ENCODE assay signal across 17 cellular contexts in genomic region chr5:149747141-149747832, GRCh38. TPM values are rescaled to one million over a fixed set of nuclear protein-coding genes. Genes with fewer than 3 reads are reported as not detected.
DNase-seq lines count a peak whose midpoint lies in the region; ATAC-seq, FAIRE-seq and TF ChIP-seq lines count a peak whose summit lies in the region.
"Had no signal": no experiment of that assay in that cellular context is flagged by ENCODE, and none has a peak within 500 bp of the region (broad histone marks: within the 10 kb centered on the region; RNA-seq: fewer than 3 reads in every experiment).

No MANE protein-coding gene starts in this region.

- ATAC-seq in GM12878: peak; percentile 51
- peak; percentile 50 to 90 (median 76) for ATAC-seq in pancreas
- ATAC-seq in GM21737 (IDR thresholded peaks at IDR 0.05; ENCODE audit: unreplicated experiment): no peak
- no peak for ATAC-seq in HG02970 (IDR thresholded peaks at IDR 0.05; ENCODE audit: low FRiP score, unreplicated experiment)
- ATAC-seq in activated naive CD8-positive, alpha-beta T cell treated with anti-CD3 and anti-CD28 coated beads, Interleukin-2, amount 50 U/mL, for 24 hours: no peak
- ATAC-seq: activated CD8-positive, alpha-beta T cell treated with anti-CD3 and anti-CD28 coated beads for 36 hours; naive thymus-derived CD4-positive, alpha-beta T cell had no signal

- peaks cover 8% of the 10 kb centered on the region; the same call in 1 of the 2 replicates for H3K36me3 ChIP-seq in BLaER1
- H3K36me3 ChIP-seq in GM12878 (ENCODE audit: control insufficient read depth in 2 of 2, insufficient read depth in 2 of 2, low read length in 1 of 2): peaks cover 0 to 5% of the 10 kb centered on the region in 2 experiments; a peak in 1 of 4 replicates
- no peaks in the 10 kb centered on the region for H3K36me3 ChIP-seq in hepatocyte (replicated peaks; ENCODE audit: insufficient read depth, low read depth)
- H3K36me3 ChIP-seq in pancreas: no peaks in the 10 kb centered on the region

- TF ChIP-seq RAD21 in GM12878 (IDR thresholded peaks at IDR 0.05; ENCODE audit: insufficient read depth, low read depth, low read length): no peak

- SMC1A ChIA-PET in GM12878 (lab: Charles Lee; ENCODE audit: uncharacterized antibody, unreplicated experiment): interaction anchor here (0.7 to 1.5 kb wide), 8 partner anchors 10 to 1308 kb away, joined by 3 to 7 read pairs (median 3); no protein-coding TSS in a partner anchor

- H3K9me2 ChIP-seq in hepatocyte (replicated peaks; ENCODE audit: insufficient read depth): no peaks in the 10 kb centered on the region

- TF ChIP-seq POLR2A in GM12878 (IDR thresholded peaks at IDR 0.05; ENCODE audit: low read depth, low read length): no peak

- H3K27ac ChIP-seq in BLaER1: no peak overlapping the region
- H3K27ac ChIP-seq in GM12878 (ENCODE audit: control insufficient read depth, insufficient read depth): no peak overlapping the region
- H3K27ac ChIP-seq in hepatocyte: peak overlapping the region; percentile 94
- no peak overlapping the region for H3K27ac ChIP-seq in pancreas
- H3K27ac ChIP-seq: coronary artery had no signal

- no peak overlapping the region for H3K27ac Mint-ChIP-seq in activated naive CD8-positive, alpha-beta T cell treated with anti-CD3 and anti-CD28 coated beads, Interleukin-2, amount 50 U/mL, for 24 hours
- H3K27ac Mint-ChIP-seq: activated CD8-positive, alpha-beta T cell treated with anti-CD3 and anti-CD28 coated beads for 36 hours; naive thymus-derived CD4-positive, alpha-beta T cell had no signal

- H2AFZ ChIP-seq in GM12878 (ENCODE audit: control insufficient read depth, low read depth, low read length) (no peak overlapping the region), hepatocyte (no peak overlapping the region)

- POLR2A ChIA-PET in GM12878 (lab: Charles Lee): interaction anchor here (0.6 to 1.2 kb wide), 4 partner anchors 11 to 80 kb away, joined by 3 to 4 read pairs (median 4); no protein-coding TSS in a partner anchor

- H3K9ac ChIP-seq in BLaER1 (no peak overlapping the region), GM12878 (ENCODE audit: control insufficient read depth, insufficient read depth, low read length) (no peak overlapping the region)

- H3K4me3 ChIP-seq in BLaER1: no peak overlapping the region
- no peak overlapping the region for H3K4me3 ChIP-seq in GM12878
- no peak overlapping the region for H3K4me3 ChIP-seq in hepatocyte
- H3K4me3 ChIP-seq in pancreas: no peak overlapping the region
- H3K4me3 ChIP-seq: coronary artery had no signal

- CTCF ChIA-PET in GM12878 (lab: Yijun Ruan, JAX): interaction anchor here (0.6 to 4.9 kb wide), 5 partner anchors 16 to 155 kb away, joined by 3 to 25 read pairs (median 3); no protein-coding TSS in a partner anchor

- 79% methylated on average over 5 of the region's 5 CpGs for WGBS in GM12878 (ENCODE audit: insufficient coverage, insufficient replicate concordance, low lambda C conversion rate, missing lambda C conversion rate)
- 70% methylated on average over 5 of the region's 5 CpGs for WGBS in hepatocyte (ENCODE audit: low lambda C conversion rate, missing lambda C conversion rate)
- 67 to 69% methylated on average over 5 of the region's 5 CpGs for WGBS in pancreas, 2 donors

- peaks cover 32% of the 10 kb centered on the region for H3K4me1 Mint-ChIP-seq in activated naive CD8-positive, alpha-beta T cell treated with anti-CD3 and anti-CD28 coated beads, Interleukin-2, amount 50 U/mL, for 24 hours

- H3K27me3 ChIP-seq in BLaER1 (no peaks in the 10 kb centered on the region), GM12878 (replicated peaks in 1 of 2; ENCODE audit: control insufficient read depth in 2 of 2, insufficient read depth in 2 of 2, low read length in 1 of 2) (no peaks in the 10 kb centered on the region), hepatocyte (no peaks in the 10 kb centered on the region), pancreas (no peaks in the 10 kb centered on the region)

- no peaks in the 10 kb centered on the region for H3K36me3 Mint-ChIP-seq in activated naive CD8-positive, alpha-beta T cell treated with anti-CD3 and anti-CD28 coated beads, Interleukin-2, amount 50 U/mL, for 24 hours (ENCODE audit: low read depth)
- H3K36me3 Mint-ChIP-seq: activated naive CD4-positive, alpha-beta T cell treated with anti-CD3 and anti-CD28 coated beads, Interleukin-2, amount 50 U/mL, for 72 hours had no signal

- RAD21 ChIA-PET in GM12878 (lab: Charles Lee; ENCODE audit: unreplicated experiment): interaction anchor here (0.8 to 1.7 kb wide), 3 partner anchors 15 to 84 kb away, joined by 3 to 4 read pairs (median 4); no protein-coding TSS in a partner anchor

- DNase-seq in GM12878 (ENCODE audit: low read depth, low spot score) (no peak), hepatocyte (ENCODE audit: low spot score) (peak; percentile 85), pancreas (peak in 1 of 6 donors; percentile 17), 8988T (no peak)
- no peak for DNase-seq in activated naive CD8-positive, alpha-beta T cell treated with anti-CD3 and anti-CD28 coated beads, Interleukin-2, amount 50 U/mL, for 24 hours
- DNase-seq: activated CD8-positive, alpha-beta T cell treated with anti-CD3 and anti-CD28 coated beads for 36 hours; DMS79 treated with DMSO at 0.1 percent for 48 hours; glutamatergic neuron; naive thymus-derived CD4-positive, alpha-beta T cell; NCI-H2029 treated with DMSO at 0.1 percent for 48 hours; stimulated activated naive CD4-positive, alpha-beta T cell treated with Interleukin-2 at 50 U/mL for 16 hours had no signal

- intact Hi-C loops in GM12878 (cut with micrococcal nuclease; ENCODE audit: unreplicated experiment) (no loop called here), pancreas (cut with DNase I) (no loop called here)

- H3K4me3 Mint-ChIP-seq in activated naive CD8-positive, alpha-beta T cell treated with anti-CD3 and anti-CD28 coated beads, Interleukin-2, amount 50 U/mL, for 24 hours: no peak overlapping the region
- H3K4me3 Mint-ChIP-seq: activated CD8-positive, alpha-beta T cell treated with anti-CD3 and anti-CD28 coated beads for 36 hours; naive thymus-derived CD4-positive, alpha-beta T cell had no signal

- H3K79me2 ChIP-seq in GM12878 (ENCODE audit: control insufficient read depth, insufficient read depth, low read length) (peaks cover 64% of the 10 kb centered on the region), hepatocyte (peaks cover 5% of the 10 kb centered on the region)

- in situ Hi-C loops in GM12878 (cut with MboI): no loop called here

- no peaks in the 10 kb centered on the region for H3K27me3 Mint-ChIP-seq in activated naive CD8-positive, alpha-beta T cell treated with anti-CD3 and anti-CD28 coated beads, Interleukin-2, amount 50 U/mL, for 24 hours
- H3K27me3 Mint-ChIP-seq: activated CD8-positive, alpha-beta T cell treated with anti-CD3 and anti-CD28 coated beads for 36 hours; naive thymus-derived CD4-positive, alpha-beta T cell had no signal

- TF ChIP-seq CTCF in GM12878 (IDR thresholded peaks at IDR 0.05 in 2 of 3, conservative IDR thresholded peaks at IDR 0.05 in 1 of 3; ENCODE audit: control insufficient read depth in 2 of 3, extremely low read depth in 1 of 3, insufficient read depth in 1 of 3, low read depth in 3 of 3, low read length in 3 of 3) (no peak), hepatocyte (IDR thresholded peaks at IDR 0.05; ENCODE audit: poor library complexity) (no peak), pancreas (IDR thresholded peaks at IDR 0.05) (no peak)

- H4K20me1 ChIP-seq in BLaER1: peaks cover 100% of the 10 kb centered on the region
- no peaks in the 10 kb centered on the region for H4K20me1 ChIP-seq in GM12878 (ENCODE audit: control insufficient read depth, insufficient read depth)
- H4K20me1 ChIP-seq in hepatocyte (ENCODE audit: insufficient read depth, poor library complexity, severe bottlenecking): no peaks in the 10 kb centered on the region

- no peaks in the 10 kb centered on the region for H3K9me3 Mint-ChIP-seq in activated naive CD8-positive, alpha-beta T cell treated with anti-CD3 and anti-CD28 coated beads, Interleukin-2, amount 50 U/mL, for 24 hours
- H3K9me3 Mint-ChIP-seq: activated CD8-positive, alpha-beta T cell treated with anti-CD3 and anti-CD28 coated beads for 36 hours; activated naive CD4-positive, alpha-beta T cell treated with anti-CD3 and anti-CD28 coated beads, Interleukin-2, amount 50 U/mL, for 72 hours; naive thymus-derived CD4-positive, alpha-beta T cell had no signal

- BruUV-seq in GM12878 (replicated peaks; lab: Mats Ljungman, UMichigan): no TSS peak

- peaks cover 7% of the 10 kb centered on the region for H3K4me1 ChIP-seq in BLaER1
- H3K4me1 ChIP-seq in GM12878 (ENCODE audit: control insufficient read depth, insufficient read depth, low read length): peaks cover 10% of the 10 kb centered on the region
- H3K4me1 ChIP-seq in hepatocyte (ENCODE audit: insufficient read depth): peaks cover 11% of the 10 kb centered on the region
- no peaks in the 10 kb centered on the region for H3K4me1 ChIP-seq in pancreas

- no peak for TF ChIP-seq EP300 in GM12878 (IDR thresholded peaks at IDR 0.05; ENCODE audit: borderline replicate concordance in 1 of 2, control insufficient read depth in 1 of 2, low read depth in 2 of 2, low read length in 2 of 2)

- FAIRE-seq in GM12878 (lab: Jason Lieb, UNC) (peak; percentile 7), pancreas (lab: Jason Lieb, UNC) (no peak)
- FAIRE-seq: GM18507 had no signal

- H3K9me3 ChIP-seq in BLaER1 (no peaks in the 10 kb centered on the region), GM12878 (replicated peaks; ENCODE audit: control insufficient read depth, insufficient read depth, low read length) (no peaks in the 10 kb centered on the region), hepatocyte (ENCODE audit: low read depth) (no peaks in the 10 kb centered on the region), pancreas (no peaks in the 10 kb centered on the region)

- H3K4me2 ChIP-seq in BLaER1 (peak overlapping the region; percentile 36), GM12878 (ENCODE audit: control insufficient read depth, insufficient read depth) (no peak overlapping the region), hepatocyte (peak overlapping the region; percentile 49)

RNA-seq across cellular contexts. Expression of gene PPARGC1B, which starts 17.2 kb away (rescaled TPM):
- total RNA-seq in GM12878 (2013; cell fraction: nucleolus; rRNA removed): 55.8 and 60.6 TPM in 2 replicates
- total RNA-seq in GM12878 (2014; rRNA removed) (5.3 and 6.4 TPM in 2 replicates), GM12878 (2014; rRNA removed; fragmentation: Illumina TruSeq; extraction: Trizol) (5.8 and 6.1 TPM in 2 replicates), GM12878 (2021) (18.1 and 20.5 TPM in 2 replicates), hepatocyte (2.4 and 3.8 TPM in 2 replicates), pancreas (1 to 10 TPM; 1.1 to 2.4 (median 1.5) TPM)
- polyA plus RNA-seq in GM12878 (2011; ENCODE audit: low read depth): 2.5 TPM
- polyA plus RNA-seq in GM12878 (2011; rRNA removed) (3.0 and 4.7 TPM in 2 replicates), GM12878 (2014; fragmentation: Illumina TruSeq; extraction: Trizol) (7.8 and 8.6 TPM in 2 replicates), GM12878 (2014; fragmentation: Nextera tagmentation; extraction: Ambion mirVana) (1 to 10 TPM; 1.8 to 2.5 TPM), GM12878 (2014; rRNA removed) (7.3 and 7.5 TPM in 2 replicates), GM12878 (2016; fragmentation: Nextera tagmentation; extraction: Ambion mirVana) (10 to 100 TPM; 10.4 to 10.7 TPM), hepatocyte (2.5 and 4.9 TPM in 2 replicates), pancreas (1 to 10 TPM in 1 of 2 donors, under 1 TPM in 1; 0.47 to 1.4 TPM)
- polyA plus RNA-seq in GM12878 (2011; cell fraction: cytosol; rRNA removed): 3.2 and 4.0 TPM in 2 replicates
- polyA plus RNA-seq in GM12878 (2011; cell fraction: nucleus; rRNA removed): 24.1 and 34.3 TPM in 2 replicates
- 3.1 and 3.8 TPM in 2 replicates for polyA plus RNA-seq in GM12878 (2012)
- 9.2 and 10.7 TPM in 2 replicates for polyA minus RNA-seq in GM12878 (2011; rRNA and poly(A)+ RNA removed)
- 5.5 and 6.4 TPM in 2 replicates for polyA minus RNA-seq in GM12878 (2011; cell fraction: cytosol; rRNA and poly(A)+ RNA removed)
- 11.2 and 19.8 TPM in 2 replicates for polyA minus RNA-seq in GM12878 (2011; cell fraction: nucleus; rRNA and poly(A)+ RNA removed)

Comparison
In these comparisons a context has a peak if more than half of its experiments do, and no peak if none do; other contexts are left out.
1. ATAC-seq: peak in GM12878 (single experiment) and pancreas (4 of 4); none in GM21737 (single experiment), HG02970 (single experiment) and activated naive CD8-positive, alpha-beta T cell treated with anti-CD3 and anti-CD28 coated beads, Interleukin-2, amount 50 U/mL, for 24 hours (single experiment).